In genomic region chr17:48307814-48308411, GRCh38 we compare ENCODE assay signal across 8 cellular contexts.
DNase-seq lines count a peak whose midpoint lies in the region; ATAC-seq and TF ChIP-seq lines count a peak whose summit lies in the region.

No MANE protein-coding gene starts in this region.

- H3K27me3 Mint-ChIP-seq in CD4-positive, CD25-positive, alpha-beta regulatory T cell, result no peaks in the 10 kb centered on the region
- no peaks in the 10 kb centered on the region for H3K27me3 Mint-ChIP-seq in activated T-cell treated with anti-CD3 and anti-CD28 coated beads, Interleukin-2, amount 50 U/mL, for 4 hours (ENCODE audit: low read depth)
- no peaks in the 10 kb centered on the region for H3K27me3 Mint-ChIP-seq in progenitor cell of endocrine pancreas

- TF ChIP-seq CTCF in HFF-Myc (IDR thresholded peaks at IDR 0.05; ENCODE audit: low read depth, low read length, missing control alignments) (peak; percentile 90), foreskin fibroblast (IDR thresholded peaks at IDR 0.05; ENCODE audit: low read depth, low read length) (peak; percentile 90), progenitor cell of endocrine pancreas (IDR thresholded peaks at IDR 0.05; ENCODE audit: unreplicated experiment) (peak; percentile 88)

- H3K9me3 ChIP-seq in CD4-positive, CD25-positive, alpha-beta regulatory T cell (ENCODE audit: control insufficient read depth in 2 of 2, low read length in 2 of 2), result no peaks in the 10 kb centered on the region
- no peaks in the 10 kb centered on the region for H3K9me3 ChIP-seq in NT2/D1 (ENCODE audit: insufficient read depth, low read length)

- H3K36me3 Mint-ChIP-seq in CD4-positive, CD25-positive, alpha-beta regulatory T cell, result peaks cover 11% of the 10 kb centered on the region
- H3K36me3 Mint-ChIP-seq in activated T-cell treated with anti-CD3 and anti-CD28 coated beads, Interleukin-2, amount 50 U/mL, for 4 hours (ENCODE audit: insufficient read depth), result no peaks in the 10 kb centered on the region
- no peaks in the 10 kb centered on the region for H3K36me3 Mint-ChIP-seq in progenitor cell of endocrine pancreas (ENCODE audit: insufficient read depth)

- DNase-seq in CD4-positive, CD25-positive, alpha-beta regulatory T cell, result peak; percentile 31 to 69 (median 34)
- DNase-seq in HFF-Myc (ENCODE audit: extremely low read depth, low read depth) (peak; percentile 9), NT2/D1 (ENCODE audit: low read depth, low spot score) (peak; percentile 38), foreskin fibroblast (peak; percentile 38 to 80), progenitor cell of endocrine pancreas (ENCODE audit: low spot score, unreplicated experiment) (peak; percentile 11)
- DNase-seq in activated T-cell treated with anti-CD3 and anti-CD28 coated beads, Interleukin-2, amount 50 U/mL, for 4 hours, result peak; percentile 49

- H3K36me3 ChIP-seq in CD4-positive, CD25-positive, alpha-beta regulatory T cell (ENCODE audit: control insufficient read depth, insufficient read depth, low read length), result peaks cover 15% of the 10 kb centered on the region
- H3K36me3 ChIP-seq in NT2/D1 (ENCODE audit: insufficient read depth, insufficient read length, low read length), result no peaks in the 10 kb centered on the region

- no peak overlapping the region for H3K27ac ChIP-seq in CD4-positive, CD25-positive, alpha-beta regulatory T cell (ENCODE audit: insufficient read depth, low read length, poor library complexity, severe bottlenecking)

- no peak overlapping the region for H3K4me3 ChIP-seq in CD4-positive, CD25-positive, alpha-beta regulatory T cell (ENCODE audit: low read depth, low read length)
- H3K4me3 ChIP-seq in HFF-Myc (replicated peaks; ENCODE audit: low read depth, low read length) (no peak overlapping the region), NT2/D1 (ENCODE audit: insufficient read length, low read depth) (no peak overlapping the region), foreskin fibroblast (ENCODE audit: low read depth in 1 of 2, low read length in 2 of 2) (no peak overlapping the region)

- ATAC-seq in CD4-positive, CD25-positive, alpha-beta regulatory T cell (ENCODE audit: low read depth in 2 of 2), result peak; percentile 59 to 61
- ATAC-seq in activated T-cell treated with anti-CD3 and anti-CD28 coated beads, Interleukin-2, amount 50 U/mL, for 4 hours, result peak; percentile 74 to 83
- no peak for ATAC-seq in HG03457 (IDR thresholded peaks at IDR 0.05; ENCODE audit: unreplicated experiment)
- no peak for ATAC-seq in HG02981 (IDR thresholded peaks at IDR 0.05; ENCODE audit: unreplicated experiment)

- no peak overlapping the region for H3K9ac ChIP-seq in NT2/D1 (ENCODE audit: insufficient read length, low read depth)

- no peaks in the 10 kb centered on the region for H3K9me3 Mint-ChIP-seq in CD4-positive, CD25-positive, alpha-beta regulatory T cell
- H3K9me3 Mint-ChIP-seq in activated T-cell treated with anti-CD3 and anti-CD28 coated beads, Interleukin-2, amount 50 U/mL, for 4 hours, result no peaks in the 10 kb centered on the region
- H3K9me3 Mint-ChIP-seq in progenitor cell of endocrine pancreas (ENCODE audit: low read depth), result no peaks in the 10 kb centered on the region

- H3K4me1 Mint-ChIP-seq in CD4-positive, CD25-positive, alpha-beta regulatory T cell, result peaks cover 35 to 64% (median 50%) of the 10 kb centered on the region in 4 donors
- H3K4me1 Mint-ChIP-seq in activated T-cell treated with anti-CD3 and anti-CD28 coated beads, Interleukin-2, amount 50 U/mL, for 4 hours (ENCODE audit: low read depth), result peaks cover 14% of the 10 kb centered on the region
- H3K4me1 Mint-ChIP-seq in progenitor cell of endocrine pancreas (ENCODE audit: low read depth), result peaks cover 44% of the 10 kb centered on the region

- H3K4me3 Mint-ChIP-seq in CD4-positive, CD25-positive, alpha-beta regulatory T cell, result no peak overlapping the region
- H3K4me3 Mint-ChIP-seq in activated T-cell treated with anti-CD3 and anti-CD28 coated beads, Interleukin-2, amount 50 U/mL, for 4 hours, result no peak overlapping the region
- H3K4me3 Mint-ChIP-seq in progenitor cell of endocrine pancreas (ENCODE audit: low read depth), result no peak overlapping the region

- no peaks in the 10 kb centered on the region for H3K4me1 ChIP-seq in CD4-positive, CD25-positive, alpha-beta regulatory T cell (ENCODE audit: control insufficient read depth, insufficient read depth, low read length, poor library complexity, severe bottlenecking)
- no peaks in the 10 kb centered on the region for H3K4me1 ChIP-seq in NT2/D1 (ENCODE audit: insufficient read depth, insufficient read length)

- H3K27me3 ChIP-seq in CD4-positive, CD25-positive, alpha-beta regulatory T cell (ENCODE audit: control insufficient read depth, insufficient read depth, low read length), result no peaks in the 10 kb centered on the region
- peaks cover 23% of the 10 kb centered on the region for H3K27me3 ChIP-seq in NT2/D1 (ENCODE audit: insufficient read depth, insufficient read length)

- peak overlapping the region in 1 of 3 donors; percentile 45 for H3K27ac Mint-ChIP-seq in CD4-positive, CD25-positive, alpha-beta regulatory T cell
- H3K27ac Mint-ChIP-seq in progenitor cell of endocrine pancreas, result no peak overlapping the region

Comparison
In these comparisons a context has a peak if more than half of its experiments do, and no peak if none do; other contexts are left out.
1. ATAC-seq: peak in CD4-positive, CD25-positive, alpha-beta regulatory T cell (2 of 2) and activated T-cell treated with anti-CD3 and anti-CD28 coated beads, Interleukin-2, amount 50 U/mL, for 4 hours (2 of 2); none in HG03457 (single experiment) and HG02981 (single experiment).
2. DNase-seq: peak in every context shown above with its lines; median percentile 59 in foreskin fibroblast; 49 in activated T-cell treated with anti-CD3 and anti-CD28 coated beads, Interleukin-2, amount 50 U/mL, for 4 hours; 38 in NT2/D1; 34 in CD4-positive, CD25-positive, alpha-beta regulatory T cell; 11 in progenitor cell of endocrine pancreas; 9 in HFF-Myc.
3. Peak in every context shown above with its lines, with median percentiles within 50 percentile points of each other: CTCF ChIP-seq.